ENCODE assay signal across 34 cellular contexts in genomic region chr14:37453985-37454384, GRCh38.
"Had no signal": no experiment of that assay in that cellular context is flagged by ENCODE, and none has a peak within 500 bp of the region (broad histone marks: within the 10 kb centered on the region; RNA-seq: fewer than 3 reads in every experiment).

No MANE protein-coding gene starts in this region.

- H3K36me3 ChIP-seq: ascending aorta, breast epithelium, cardiac muscle cell, colonic mucosa, esophagus squamous epithelium, gastroesophageal sphincter had no signal

- H3K9me3 ChIP-seq: ascending aorta, breast epithelium, colonic mucosa, esophagus squamous epithelium, gastroesophageal sphincter had no signal

- FAIRE-seq: endometrium, endothelial cell of umbilical vein had no signal

- ATAC-seq: activated CD4-positive, alpha-beta T cell treated with anti-CD3 and anti-CD28 coated beads for 36 hours; activated CD8-positive, alpha-beta memory T cell treated with anti-CD3 and anti-CD28 coated beads, Interleukin-2, amount 10 ng/mL, durations not matched to agents 7 days and 5 days; activated CD8-positive, alpha-beta T cell treated with anti-CD3 and anti-CD28 coated beads, Interleukin-2, amount 10 ng/mL, durations not matched to agents 7 days and 5 days; activated naive CD4-positive, alpha-beta T cell treated with anti-CD3 and anti-CD28 coated beads, Interleukin-2, amount 50 U/mL, for 72 hours; gastroesophageal sphincter; T-helper 17 cell had no signal

- H3K27ac ChIP-seq: ascending aorta, breast epithelium, cardiac muscle cell, colonic mucosa, epithelial cell of prostate, gastroesophageal sphincter had no signal

- H3K27me3 ChIP-seq: ascending aorta, breast epithelium, cardiac muscle cell, colonic mucosa, esophagus squamous epithelium, gastroesophageal sphincter had no signal

- H3K9me3 Mint-ChIP-seq: activated CD4-positive, alpha-beta T cell treated with anti-CD3 and anti-CD28 coated beads, Interleukin-2, amount 10 ng/mL, durations not matched to agents 24 days and 14 days had no signal

- H3K36me3 Mint-ChIP-seq: activated CD4-positive, alpha-beta memory T cell treated with anti-CD3 and anti-CD28 coated beads for 36 hours; activated CD8-positive, alpha-beta memory T cell treated with anti-CD3 and anti-CD28 coated beads, Interleukin-2, amount 10 ng/mL, durations not matched to agents 7 days and 5 days; activated naive CD4-positive, alpha-beta T cell treated with anti-CD3 and anti-CD28 coated beads, Interleukin-2, amount 10 ng/mL, durations not matched to agents 7 days and 5 days; activated naive CD4-positive, alpha-beta T cell treated with anti-CD3 and anti-CD28 coated beads, Interleukin-2, amount 50 U/mL, for 72 hours; activated naive CD8-positive, alpha-beta T cell treated with anti-CD3 and anti-CD28 coated beads, Interleukin-2, amount 10 ng/mL, durations not matched to agents 7 days and 5 days; brain had no signal

- H3K27ac Mint-ChIP-seq: activated CD4-positive, alpha-beta memory T cell treated with anti-CD3 and anti-CD28 coated beads for 36 hours; activated CD4-positive, alpha-beta T cell treated with anti-CD3 and anti-CD28 coated beads for 36 hours; activated CD4-positive, alpha-beta T cell treated with anti-CD3 and anti-CD28 coated beads, Interleukin-2, amount 10 ng/mL, durations not matched to agents 24 days and 14 days; activated CD8-positive, alpha-beta memory T cell treated with anti-CD3 and anti-CD28 coated beads, Interleukin-2, amount 10 ng/mL, durations not matched to agents 7 days and 5 days; activated CD8-positive, alpha-beta T cell treated with anti-CD3 and anti-CD28 coated beads, Interleukin-2, amount 10 ng/mL, durations not matched to agents 7 days and 5 days; activated naive CD4-positive, alpha-beta T cell treated with anti-CD3 and anti-CD28 coated beads, Interleukin-2, amount 10 ng/mL, durations not matched to agents 7 days and 5 days; activated naive CD4-positive, alpha-beta T cell treated with anti-CD3 and anti-CD28 coated beads, Interleukin-2, amount 50 U/mL, for 72 hours; activated naive CD8-positive, alpha-beta T cell treated with anti-CD3 and anti-CD28 coated beads, Interleukin-2, amount 10 ng/mL, durations not matched to agents 7 days and 5 days; T-helper 17 cell; T-helper 2 cell treated with Interferon-gamma antibody and Interleukin-4, amounts not matched to agents 5 μg/mL and 100 μg/mL, for 36 hours had no signal

- H3K4me1 Mint-ChIP-seq: activated CD4-positive, alpha-beta T cell treated with anti-CD3 and anti-CD28 coated beads for 36 hours; activated CD4-positive, alpha-beta T cell treated with anti-CD3 and anti-CD28 coated beads, Interleukin-2, amount 10 ng/mL, durations not matched to agents 24 days and 14 days; activated CD8-positive, alpha-beta memory T cell treated with anti-CD3 and anti-CD28 coated beads, Interleukin-2, amount 10 ng/mL, durations not matched to agents 7 days and 5 days; activated naive CD4-positive, alpha-beta T cell treated with anti-CD3 and anti-CD28 coated beads, Interleukin-2, amount 10 ng/mL, durations not matched to agents 7 days and 5 days; activated naive CD8-positive, alpha-beta T cell treated with anti-CD3 and anti-CD28 coated beads, Interleukin-2, amount 10 ng/mL, durations not matched to agents 7 days and 5 days; brain; T-helper 17 cell had no signal

- DNase-seq: activated CD4-positive, alpha-beta memory T cell treated with anti-CD3 and anti-CD28 coated beads for 36 hours; activated CD4-positive, alpha-beta T cell treated with anti-CD3 and anti-CD28 coated beads for 36 hours; activated CD4-positive, alpha-beta T cell treated with anti-CD3 and anti-CD28 coated beads, Interleukin-2, amount 10 ng/mL, durations not matched to agents 24 days and 14 days; activated CD4-positive, CD25-positive, alpha-beta regulatory T cell; activated CD4-positive, CD25-positive, alpha-beta regulatory T cell treated with anti-CD3 and anti-CD28 coated beads, Interleukin-2, amount 50 U/mL, for 72 hours; activated CD8-positive, alpha-beta memory T cell treated with anti-CD3 and anti-CD28 coated beads, Interleukin-2, amount 10 ng/mL, durations not matched to agents 7 days and 5 days; activated CD8-positive, alpha-beta memory T cell treated with anti-CD3 and anti-CD28 coated beads, Interleukin-2, amount 50 U/mL, for 4 hours; activated CD8-positive, alpha-beta T cell treated with anti-CD3 and anti-CD28 coated beads, Interleukin-2, amount 10 ng/mL, durations not matched to agents 7 days and 5 days; activated gamma-delta T cell; activated naive CD4-positive, alpha-beta T cell; activated naive CD4-positive, alpha-beta T cell treated with anti-CD3 and anti-CD28 coated beads, Interleukin-2, amount 10 ng/mL, durations not matched to agents 7 days and 5 days; activated naive CD8-positive, alpha-beta T cell treated with anti-CD3 and anti-CD28 coated beads, Interleukin-2, amount 10 ng/mL, durations not matched to agents 7 days and 5 days; activated T-cell treated with anti-CD3 and anti-CD28 coated beads, Interleukin-2, amount 50 U/mL, for 1 hour; activated T-cell treated with anti-CD3 and anti-CD28 coated beads, Interleukin-2, amount 50 U/mL, for 48 hours; central memory CD4-positive, alpha-beta T cell; cerebellar nuclear complex; colonic mucosa; effector CD8-positive, alpha-beta T cell; esophagus squamous epithelium; foreskin melanocyte; head of caudate nucleus; T-helper 1 cell; T-helper 17 cell; T1000 had no signal

- H3K4me1 ChIP-seq: ascending aorta, breast epithelium, colonic mucosa, gastroesophageal sphincter had no signal

- H3K27me3 Mint-ChIP-seq: activated CD4-positive, alpha-beta memory T cell treated with anti-CD3 and anti-CD28 coated beads for 36 hours; activated CD4-positive, alpha-beta T cell treated with anti-CD3 and anti-CD28 coated beads for 36 hours; activated CD4-positive, alpha-beta T cell treated with anti-CD3 and anti-CD28 coated beads, Interleukin-2, amount 10 ng/mL, durations not matched to agents 24 days and 14 days; activated CD8-positive, alpha-beta memory T cell treated with anti-CD3 and anti-CD28 coated beads, Interleukin-2, amount 10 ng/mL, durations not matched to agents 7 days and 5 days; activated naive CD4-positive, alpha-beta T cell treated with anti-CD3 and anti-CD28 coated beads, Interleukin-2, amount 10 ng/mL, durations not matched to agents 7 days and 5 days; activated naive CD8-positive, alpha-beta T cell treated with anti-CD3 and anti-CD28 coated beads, Interleukin-2, amount 10 ng/mL, durations not matched to agents 7 days and 5 days; brain; T-helper 17 cell had no signal

- H3K4me3 ChIP-seq: ascending aorta, breast epithelium, cardiac muscle cell, colonic mucosa, esophagus squamous epithelium, gastroesophageal sphincter had no signal

- H3K4me3 Mint-ChIP-seq: activated CD4-positive, alpha-beta memory T cell treated with anti-CD3 and anti-CD28 coated beads for 36 hours; activated CD4-positive, alpha-beta T cell treated with anti-CD3 and anti-CD28 coated beads for 36 hours; activated CD4-positive, alpha-beta T cell treated with anti-CD3 and anti-CD28 coated beads, Interleukin-2, amount 10 ng/mL, durations not matched to agents 24 days and 14 days; activated CD8-positive, alpha-beta memory T cell treated with anti-CD3 and anti-CD28 coated beads, Interleukin-2, amount 10 ng/mL, durations not matched to agents 7 days and 5 days; activated CD8-positive, alpha-beta T cell treated with anti-CD3 and anti-CD28 coated beads, Interleukin-2, amount 10 ng/mL, durations not matched to agents 7 days and 5 days; activated naive CD4-positive, alpha-beta T cell treated with anti-CD3 and anti-CD28 coated beads, Interleukin-2, amount 10 ng/mL, durations not matched to agents 7 days and 5 days; activated naive CD8-positive, alpha-beta T cell treated with anti-CD3 and anti-CD28 coated beads, Interleukin-2, amount 10 ng/mL, durations not matched to agents 7 days and 5 days; brain; T-helper 17 cell; T-helper 2 cell treated with Interferon-gamma antibody and Interleukin-4, amounts not matched to agents 5 μg/mL and 100 μg/mL, for 36 hours had no signal
